ENCODE assay signal across 11 cellular contexts in genomic region chr2:74496997-74497776, GRCh38. TPM values are rescaled to one million over a fixed set of nuclear protein-coding genes. Genes with fewer than 3 reads are reported as not detected.
DNase-seq lines count a peak whose midpoint lies in the region; ATAC-seq and TF ChIP-seq lines count a peak whose summit lies in the region.
"Had no signal": no experiment of that assay in that cellular context is flagged by ENCODE, and none has a peak within 500 bp of the region (broad histone marks: within the 10 kb centered on the region; RNA-seq: fewer than 3 reads in every experiment).

No MANE protein-coding gene starts in this region.

- intact Hi-C loops in psoas muscle (cut with DNase I): no loop called here

- peaks cover 19% of the 10 kb centered on the region for H3K36me3 Mint-ChIP-seq in WTC11

- DNase-seq in DMS53 (lab: John Stamatoyannopoulos, UW) (peak; percentile 38), DMS53 treated with DMSO at 0.1 percent for 48 hours (lab: John Stamatoyannopoulos, UW; ENCODE audit: unreplicated experiment) (no peak), WTC11 (ENCODE audit: low spot score) (no peak), iPS DF 6.9 (ENCODE audit: low read depth, low spot score) (no peak), psoas muscle (no peak), SHP77 (lab: John Stamatoyannopoulos, UW) (no peak), kidney glomerular epithelial cell (lab: John Stamatoyannopoulos, UW) (no peak)
- DNase-seq: effector CD8-positive, alpha-beta T cell; SIG-M5; testis had no signal

- H3K27me3 Mint-ChIP-seq in WTC11 (ENCODE audit: low read depth): peaks cover 81% of the 10 kb centered on the region

- peak overlapping the region; percentile 79 for H3K4me3 Mint-ChIP-seq in WTC11

- H3K27me3 ChIP-seq in iPS DF 6.9 (ENCODE audit: control insufficient read depth, insufficient read depth, low read length): peaks cover 63% of the 10 kb centered on the region
- peaks cover 0 to 51% (median 30%) of the 10 kb centered on the region in 3 donors for H3K27me3 ChIP-seq in psoas muscle (ENCODE audit: insufficient read depth in 3 of 3, low read length in 2 of 3)
- H3K27me3 ChIP-seq: testis had no signal

- peaks cover 37% of the 10 kb centered on the region for H3K4me1 Mint-ChIP-seq in WTC11

- H3K9me3 Mint-ChIP-seq in WTC11: no peaks in the 10 kb centered on the region

- no peaks in the 10 kb centered on the region for H3K9me3 ChIP-seq in iPS DF 6.9 (ENCODE audit: control insufficient read depth, insufficient read depth, low read length)
- H3K9me3 ChIP-seq in psoas muscle: no peaks in the 10 kb centered on the region
- H3K9me3 ChIP-seq: testis had no signal

- peak overlapping the region; percentile 54; the same call in 1 of the 2 replicates for H3K4me3 ChIP-seq in iPS DF 6.9 (ENCODE audit: low read length)
- H3K4me3 ChIP-seq in psoas muscle: peak overlapping the region; percentile 59

- peaks cover 9% of the 10 kb centered on the region for H3K36me3 ChIP-seq in iPS DF 6.9 (ENCODE audit: control insufficient read depth, insufficient read depth, low read length)
- H3K36me3 ChIP-seq in psoas muscle (ENCODE audit: insufficient read depth in 1 of 2, low read depth in 1 of 2): peaks cover 3 to 24% of the 10 kb centered on the region in 2 donors

- WGBS in iPS DF 6.9 (ENCODE audit: insufficient coverage, insufficient read length): no CpG with 5 or more reads among the region's 19 CpGs
- WGBS in psoas muscle, 3 donors: 38 to 42% (median 38%) methylated on average over 19 of the region's 19 CpGs

- H3K27ac ChIP-seq in iPS DF 6.9 (ENCODE audit: low read length) (no peak overlapping the region), psoas muscle (no peak overlapping the region)
- H3K27ac ChIP-seq: testis had no signal

- peaks cover 2% of the 10 kb centered on the region; the same call in 1 of the 2 replicates for H3K4me1 ChIP-seq in iPS DF 6.9 (ENCODE audit: control insufficient read depth, insufficient read depth, low read length)
- H3K4me1 ChIP-seq in psoas muscle: peaks cover 23% of the 10 kb centered on the region

- TF ChIP-seq CTCF in WTC11 (IDR thresholded peaks at IDR 0.05) (no peak), psoas muscle (IDR thresholded peaks at IDR 0.05) (no peak)

- no peak overlapping the region for H3K27ac Mint-ChIP-seq in WTC11

- ATAC-seq in WTC11 (no peak), psoas muscle (no peak), esophagus mucosa (no peak)

- POLR2A ChIA-PET in WTC11 (lab: Charles Lee): interaction anchor here (1.0 kb wide), 1 partner anchor 19 kb away, joined by 3 read pairs; no protein-coding TSS in a partner anchor

- CTCF ChIA-PET in WTC11 (lab: Charles Lee): interaction anchor here (0.8 to 1.9 kb wide), 4 partner anchors 14 to 149 kb away, joined by 3 to 7 read pairs (median 3); partner anchors contain the start of genes CCDC142, TTC31 and WBP1

TF ChIP-seq in WTC11, 78 proteins besides CTCF, POLR2A, EP300 and RAD21:
- TF ChIP-seq TEAD4 (CRISPR knock-in tag; IDR thresholded peaks at IDR 0.05) (no peak), PRRX2 (CRISPR knock-in tag; IDR thresholded peaks at IDR 0.05) (no peak)
- TF ChIP-seq, protein P1, sequence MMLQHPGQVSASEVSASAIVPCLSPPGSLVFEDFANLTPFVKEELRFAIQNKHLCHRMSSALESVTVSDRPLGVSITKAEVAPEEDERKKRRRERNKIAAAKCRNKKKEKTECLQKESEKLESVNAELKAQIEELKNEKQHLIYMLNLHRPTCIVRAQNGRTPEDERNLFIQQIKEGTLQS (CRISPR knock-in tag; conservative IDR thresholded peaks at IDR 0.05): no peak

RNA-seq across cellular contexts. Expression of gene LBX2, which starts 2.2 kb away (rescaled TPM):
- total RNA-seq in WTC11 (2021): 1.0 to 1.8 TPM (median 1.8 TPM) in 3 replicates
- under 1 TPM in 2 of 4 donors, not detected in 2; 0.15 to 0.36 TPM for total RNA-seq in psoas muscle
- under 1 TPM; 0.14 to 0.68 (median 0.26) TPM for polyA plus RNA-seq in psoas muscle
- 0.32 TPM for total RNA-seq in esophagus mucosa

RNA-seq across cellular contexts. Expression of gene PCGF1, which starts 10.3 kb away (rescaled TPM):
- total RNA-seq in WTC11 (2021): 13.7 to 15.7 TPM (median 15.4 TPM) in 3 replicates
- total RNA-seq in psoas muscle: 10 to 100 TPM; 14.3 to 32.0 (median 21.5) TPM
- 10 to 100 TPM; 25.6 to 60.3 (median 44.9) TPM for polyA plus RNA-seq in psoas muscle
- 20.6 TPM for total RNA-seq in esophagus mucosa

RNA-seq across cellular contexts. Expression of gene TTC31, which starts 14.3 kb away (rescaled TPM):
- 32.6 to 38.3 TPM (median 36.2 TPM) in 3 replicates for total RNA-seq in WTC11 (2021)
- 10 to 100 TPM in 1 of 4 donors, 1 to 10 TPM in 3; 5.4 to 10.1 (median 8.4) TPM for total RNA-seq in psoas muscle
- polyA plus RNA-seq in psoas muscle: 10 to 100 TPM in 1 of 3 donors, 1 to 10 TPM in 2; 7.9 to 13.2 (median 9.4) TPM
- 10.5 TPM for total RNA-seq in esophagus mucosa

RNA-seq across cellular contexts. Expression of gene CCDC142, which starts 14.4 kb away (rescaled TPM):
- total RNA-seq in WTC11 (2021) (10.0 to 14.0 TPM (median 10.4 TPM) in 3 replicates), psoas muscle (1 to 10 TPM; 2.7 to 8.3 (median 4.5) TPM), esophagus mucosa (4.6 TPM)
- 1 to 10 TPM; 1.4 to 8.7 (median 2.5) TPM for polyA plus RNA-seq in psoas muscle

RNA-seq across cellular contexts. Expression of gene TLX2, which starts 17.1 kb away (rescaled TPM):
- total RNA-seq in WTC11 (2021) (0.18 to 0.39 TPM (median 0.26 TPM) in 3 replicates), psoas muscle (not detected), esophagus mucosa (not detected)
- not detected for polyA plus RNA-seq in psoas muscle
